14 cellular contexts compared by ENCODE assay signal in the genomic region with DNA sequence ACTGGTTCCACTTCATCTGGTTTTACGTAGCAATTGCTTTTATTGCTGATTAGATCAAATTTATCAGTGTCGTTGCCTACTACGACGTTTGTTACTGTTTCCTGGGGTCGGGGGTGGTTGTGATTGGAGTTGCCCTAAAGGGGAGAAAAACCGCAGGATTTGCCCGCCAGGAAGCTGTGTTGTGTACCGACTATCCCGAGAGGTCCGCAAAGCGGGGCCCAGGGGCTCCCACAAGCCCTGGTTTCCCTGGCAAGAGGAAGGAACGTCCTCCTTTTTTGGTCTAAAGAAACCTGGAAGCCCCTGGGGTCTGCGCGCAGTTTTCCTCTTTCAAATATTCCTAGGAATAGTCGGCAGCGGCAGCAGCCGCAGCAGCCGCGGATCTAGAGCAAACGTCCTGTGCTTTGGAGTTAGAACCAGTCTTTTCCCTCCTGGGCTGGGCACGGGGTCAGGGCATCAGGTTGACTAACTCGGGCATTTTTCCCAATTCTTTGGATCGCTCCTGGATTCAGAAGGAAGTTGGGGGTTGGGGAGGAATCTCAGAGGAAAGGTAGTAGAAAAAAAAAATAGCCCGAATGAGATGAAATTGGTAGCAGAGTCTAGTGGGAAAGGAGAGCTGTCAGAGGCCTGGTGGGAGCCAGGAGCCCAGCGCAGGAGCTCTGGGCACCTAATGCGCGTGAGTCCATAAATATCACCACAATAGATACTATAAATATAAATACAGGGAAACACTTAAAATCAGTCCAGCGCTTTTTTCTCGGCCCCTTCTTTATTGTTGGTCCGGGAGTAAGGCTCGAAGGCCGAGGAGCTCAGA. TPM values are rescaled to one million over a fixed set of nuclear protein-coding genes. Genes with fewer than 3 reads are reported as not detected.
DNase-seq lines count a peak whose midpoint lies in the region; ATAC-seq and TF ChIP-seq lines count a peak whose summit lies in the region.
"Had no signal": no experiment of that assay in that cellular context is flagged by ENCODE, and none has a peak within 500 bp of the region (broad histone marks: within the 10 kb centered on the region; RNA-seq: fewer than 3 reads in every experiment).

No MANE protein-coding gene starts in this region.

- H3K4me1 ChIP-seq in GM23338 (ENCODE audit: insufficient read depth): peaks cover 75% of the 10 kb centered on the region
- no peaks in the 10 kb centered on the region for H3K4me1 ChIP-seq in osteoblast (ENCODE audit: insufficient read depth, low read length)

- H3K27ac Mint-ChIP-seq in GM23338: no peak overlapping the region

- H3K4me2 ChIP-seq in GM23338 (peak overlapping the region; percentile 88), osteoblast (ENCODE audit: insufficient read depth, low read length) (no peak overlapping the region)

- H3K27me3 Mint-ChIP-seq in GM23338 (ENCODE audit: insufficient read depth, low read depth, poor library complexity): peaks cover 95% of the 10 kb centered on the region

- H3K27ac ChIP-seq in GM23338 (ENCODE audit: low read depth) (no peak overlapping the region), dorsolateral prefrontal cortex (peak overlapping the region in 33 of 59 donors; percentile 0 to 70 (median 46)), osteoblast (ENCODE audit: low read depth, low read length) (no peak overlapping the region)

- H3F3A ChIP-seq in GM23338 (replicated peaks; ENCODE audit: low read depth): peaks cover 43% of the 10 kb centered on the region

- intact Hi-C loops in dorsolateral prefrontal cortex (cut with DNase I): no loop called here

- H3K79me2 ChIP-seq in GM23338 (replicated peaks; ENCODE audit: insufficient read depth) (no peaks in the 10 kb centered on the region), osteoblast (ENCODE audit: insufficient read depth, low read length) (no peaks in the 10 kb centered on the region)

- H3K9me3 Mint-ChIP-seq in GM23338: peaks cover 7% of the 10 kb centered on the region; the same call in 2 of the 3 replicates

- peaks cover 3% of the 10 kb centered on the region; the same call in 1 of the 3 replicates for H3K36me3 Mint-ChIP-seq in GM23338 (ENCODE audit: low read depth)

- DNase-seq in NCI-H82 (lab: John Stamatoyannopoulos, UW): peak; percentile 14
- DNase-seq in NCI-H82 treated with DMSO at 0.1 percent for 48 hours (lab: John Stamatoyannopoulos, UW; ENCODE audit: unreplicated experiment): no peak
- peak; percentile 39 for DNase-seq in GM23338 (ENCODE audit: low spot score)
- DNase-seq in dorsolateral prefrontal cortex: no peak
- peak; percentile 61 for DNase-seq in osteoblast (ENCODE audit: insufficient read length, low spot score, missing footprints)
- DNase-seq in NCI-H69 (lab: John Stamatoyannopoulos, UW): no peak
- DNase-seq in A172 (ENCODE audit: low spot score): no peak
- DNase-seq: DND-41, Kasumi-1 had no signal

- no peak overlapping the region; the same call in 1 of the 2 replicates for H2AFZ ChIP-seq in GM23338
- no peak overlapping the region for H2AFZ ChIP-seq in osteoblast (ENCODE audit: low read length)

- peak overlapping the region; percentile 55 for H3K4me3 ChIP-seq in GM23338
- H3K4me3 ChIP-seq in dorsolateral prefrontal cortex: peak overlapping the region in 51 of 59 donors; percentile 5 to 58 (median 36)
- no peak overlapping the region for H3K4me3 ChIP-seq in osteoblast (ENCODE audit: insufficient read depth, low read length)

- no peak for TF ChIP-seq CTCF in GM23338 (conservative IDR thresholded peaks at IDR 0.05; ENCODE audit: low read depth in 2 of 2)
- no peak for TF ChIP-seq CTCF in dorsolateral prefrontal cortex (IDR thresholded peaks at IDR 0.05 in 54 of 56, conservative IDR thresholded peaks at IDR 0.05 in 2 of 56; ENCODE audit: low read depth in 1 of 56, partially characterized antibody in 56 of 56)
- TF ChIP-seq CTCF in osteoblast (IDR thresholded peaks at IDR 0.05; ENCODE audit: extremely low read depth, low read depth, low read length): no peak

- H3K36me3 ChIP-seq in GM23338 (ENCODE audit: insufficient read depth) (no peaks in the 10 kb centered on the region), osteoblast (ENCODE audit: insufficient read depth, low read length) (no peaks in the 10 kb centered on the region)

- H3K9me2 ChIP-seq in GM23338 (ENCODE audit: insufficient read depth): no peaks in the 10 kb centered on the region

- H3K9me3 ChIP-seq in osteoblast (ENCODE audit: low read depth, low read length): no peaks in the 10 kb centered on the region

- peaks cover 60% of the 10 kb centered on the region for H3K4me1 Mint-ChIP-seq in GM23338

- ATAC-seq in GM23338 (no peak), HG03378 (IDR thresholded peaks at IDR 0.05; ENCODE audit: unreplicated experiment) (no peak)

- H3K27me3 ChIP-seq in GM23338 (ENCODE audit: insufficient read depth): peaks cover 99% of the 10 kb centered on the region
- H3K27me3 ChIP-seq in dorsolateral prefrontal cortex: peaks cover 6 to 88% (median 76%) of the 10 kb centered on the region in 45 donors
- peaks cover 88% of the 10 kb centered on the region for H3K27me3 ChIP-seq in osteoblast (ENCODE audit: insufficient read depth, low read length)

- H4K20me1 ChIP-seq in GM23338 (replicated peaks; ENCODE audit: insufficient read depth) (peaks cover 10% of the 10 kb centered on the region), osteoblast (ENCODE audit: insufficient read depth, low read length) (no peaks in the 10 kb centered on the region)

- peak overlapping the region; percentile 76 for H3K4me3 Mint-ChIP-seq in GM23338

TF ChIP-seq in GM23338, 12 proteins besides CTCF, POLR2A, EP300 and RAD21:
- TF ChIP-seq POLR2AphosphoS5 (IDR thresholded peaks at IDR 0.05; ENCODE audit: low read depth) (no peak), STAT1 (IDR thresholded peaks at IDR 0.05; ENCODE audit: unreplicated experiment) (no peak), EZH2phosphoT487 (IDR thresholded peaks at IDR 0.05; ENCODE audit: unreplicated experiment) (peak; percentile 49), ZNF331 (CRISPR knock-in tag; IDR thresholded peaks at IDR 0.05; ENCODE audit: low read depth) (no peak), EZH2 (IDR thresholded peaks at IDR 0.05; ENCODE audit: low read depth, unreplicated experiment) (peak; percentile 98), JUNB (IDR thresholded peaks at IDR 0.05; ENCODE audit: unreplicated experiment) (no peak), NANOG (IDR thresholded peaks at IDR 0.05; ENCODE audit: borderline replicate concordance) (no peak)

RNA-seq across cellular contexts. Expression of a gene that starts 4.6 kb away (rescaled TPM):
- total RNA-seq in GM23338 (2014; rRNA removed; shearing (Covaris generic)): not detected in 2 replicates
- not detected in 2 replicates for polyA plus RNA-seq in GM23338 (2016; fragmentation: Nextera tagmentation; extraction: Ambion mirVana)
- 1 to 10 TPM in 119 of 120 experiments, under 1 TPM in 1; 0.93 to 7.4 (median 3.3) TPM for total RNA-seq in dorsolateral prefrontal cortex
- total RNA-seq in osteoblast: not detected in 2 replicates
- not detected in 2 replicates for total RNA-seq in A172 (2014; rRNA removed; shearing (Covaris generic))
- total RNA-seq: bronchial epithelial cell; fibroblast of lung; OCI-LY7; T-helper 2 cell treated with Interferon-gamma antibody and Interleukin-4, amounts not matched to agents 100 ng/mL and 5 ng/mL, for 36 hours had no signal
- polyA plus RNA-seq: fibroblast of lung had no signal

Comparison
In these comparisons a context has a peak if more than half of its experiments do, and no peak if none do; other contexts are left out.
1. DNase-seq: peak in NCI-H82 (single experiment), GM23338 (single experiment) and osteoblast (single experiment); none in NCI-H82 treated with DMSO at 0.1 percent for 48 hours (single experiment), dorsolateral prefrontal cortex (0 of 10), NCI-H69 (single experiment) and A172 (single experiment).
2. H3K27ac ChIP-seq: peak in dorsolateral prefrontal cortex (33 of 59); none in GM23338 (single experiment) and osteoblast (single experiment).